ENCODE assay signal across 11 cellular contexts in the genomic region with DNA sequence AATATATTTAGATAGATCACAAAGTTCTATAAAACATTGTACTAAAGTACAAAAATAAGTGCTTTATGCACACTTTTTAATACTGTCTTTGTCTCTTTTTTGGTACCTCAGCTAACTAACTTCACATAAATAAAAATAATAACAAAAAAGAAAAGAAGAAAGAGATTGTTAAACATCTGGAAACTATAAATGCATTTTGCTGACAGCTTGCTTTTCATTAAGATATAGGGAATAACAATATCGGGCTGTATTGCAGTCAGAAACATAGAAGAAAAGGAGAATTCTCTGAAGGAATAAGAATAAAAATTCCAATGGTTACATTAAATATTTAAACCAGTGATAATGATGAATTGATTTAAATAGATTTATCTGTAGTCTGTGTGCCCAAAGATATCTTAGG.
"Had no signal": no experiment of that assay in that cellular context is flagged by ENCODE, and none has a peak within 500 bp of the region (broad histone marks: within the 10 kb centered on the region; RNA-seq: fewer than 3 reads in every experiment).

No MANE protein-coding gene starts in this region.

- H3K4me3 ChIP-seq: GM23248, GM23338, HAP-1 had no signal

- H3K4me1 ChIP-seq: HAP-1 had no signal

- DNase-seq: GM23248, GOT3, H7, H9, HCEC 1CT, HFFc6 had no signal

- H3K4me3 Mint-ChIP-seq: GM23338, H9, HFFc6 had no signal

- H3K9ac ChIP-seq: GM23248 had no signal

- H3K9me3 Mint-ChIP-seq: HFFc6 had no signal

- FAIRE-seq: H1, H54 had no signal

- H2AFZ ChIP-seq: GM23248, GM23338 had no signal

- H3K4me2 ChIP-seq: GM23338 had no signal

- H3K36me3 ChIP-seq: HAP-1 had no signal

- H3K27ac Mint-ChIP-seq: GM23338, H9, HFFc6 had no signal

- H3K9me3 ChIP-seq: HAP-1 had no signal

- H3K27ac ChIP-seq: GM23248 had no signal

- ATAC-seq: GM23338, HCT116 had no signal
